13 cellular contexts compared by ENCODE assay signal in genomic region chr3:194095464-194095863, GRCh38. TPM values are rescaled to one million over a fixed set of nuclear protein-coding genes. Genes with fewer than 3 reads are reported as not detected.
DNase-seq lines count a peak whose midpoint lies in the region; ATAC-seq, FAIRE-seq and TF ChIP-seq lines count a peak whose summit lies in the region.
"Had no signal": no experiment of that assay in that cellular context is flagged by ENCODE, and none has a peak within 500 bp of the region (broad histone marks: within the 10 kb centered on the region; RNA-seq: fewer than 3 reads in every experiment).

No MANE protein-coding gene starts in this region.

- POLR2A ChIA-PET in endothelial cell of umbilical vein (lab: Charles Lee), result no interaction called here

- H3K9ac ChIP-seq in endothelial cell of umbilical vein (replicated peaks; ENCODE audit: extremely low read depth, insufficient read depth, low read length), result no peak overlapping the region

- no peak overlapping the region for H3K27ac ChIP-seq in endothelial cell of umbilical vein (ENCODE audit: insufficient read depth, low read depth, low read length)
- H3K27ac ChIP-seq in spleen, result peak overlapping the region in 1 of 8 donors; percentile 38
- H3K27ac ChIP-seq in ascending aorta, result no peak overlapping the region
- H3K27ac ChIP-seq: upper lobe of left lung had no signal

- no peaks in the 10 kb centered on the region for H3K79me2 ChIP-seq in endothelial cell of umbilical vein (ENCODE audit: control insufficient read depth, insufficient read depth, low read length)

- no peaks in the 10 kb centered on the region for H3K36me3 ChIP-seq in endothelial cell of umbilical vein (ENCODE audit: control insufficient read depth in 2 of 2, extremely low read depth in 1 of 2, insufficient read depth in 2 of 2, low read length in 2 of 2)
- H3K36me3 ChIP-seq in spleen, result no peaks in the 10 kb centered on the region
- no peaks in the 10 kb centered on the region for H3K36me3 ChIP-seq in ascending aorta
- H3K36me3 ChIP-seq: upper lobe of left lung had no signal

- FAIRE-seq in endothelial cell of umbilical vein (lab: Jason Lieb, UNC), result peak; percentile 83
- FAIRE-seq: A204.1, GM18507 had no signal

- 7 to 34% (median 12%) methylated on average over 4 of the region's 4 CpGs for WGBS in spleen, 5 donors

- H3K27me3 ChIP-seq in endothelial cell of umbilical vein (ENCODE audit: control insufficient read depth in 2 of 2, insufficient read depth in 2 of 2, low read length in 2 of 2) (peaks cover 0 to 3% of the 10 kb centered on the region in 2 experiments), spleen (replicated peaks in 1 of 7) (no peaks in the 10 kb centered on the region), ascending aorta (no peaks in the 10 kb centered on the region)
- H3K27me3 ChIP-seq: upper lobe of left lung had no signal

- no peaks in the 10 kb centered on the region for H3K4me1 Mint-ChIP-seq in activated T-helper 17 cell treated with anti-CD3 and anti-CD28 coated beads, Interleukin-2, amount 50 U/mL, for 72 hours

- H3K9me3 ChIP-seq in endothelial cell of umbilical vein (replicated peaks; ENCODE audit: control insufficient read depth, insufficient read depth, low read length) (no peaks in the 10 kb centered on the region), spleen (no peaks in the 10 kb centered on the region), ascending aorta (no peaks in the 10 kb centered on the region)
- H3K9me3 ChIP-seq: upper lobe of left lung had no signal

- DNase-seq in NCI-H1105 treated with DMSO at 0.1 percent for 48 hours (lab: John Stamatoyannopoulos, UW) (peak; percentile 13), NCI-H1105 (lab: John Stamatoyannopoulos, UW) (no peak), NCI-H524 treated with DMSO at 0.1 percent for 48 hours (lab: John Stamatoyannopoulos, UW) (peak; percentile 37), endothelial cell of umbilical vein (ENCODE audit: low read depth, low spot score) (peak; percentile 62), spleen (peak; percentile 82), ascending aorta (ENCODE audit: low spot score in 2 of 2) (no peak)
- DNase-seq: activated CD4-positive, alpha-beta T cell treated with anti-CD3 and anti-CD28 coated beads, Interleukin-2, amount 50 U/mL, for 48 hours; NCI-H187 had no signal

- no peaks in the 10 kb centered on the region for H3K9me1 ChIP-seq in endothelial cell of umbilical vein (replicated peaks; ENCODE audit: control insufficient read depth, extremely low read depth, insufficient read depth, low read length)

- dilution Hi-C loops in endothelial cell of umbilical vein (cut with MboI; ENCODE audit: extremely low pct_ligation_motif_present, low sequenced_read_pairs), result no loop called here

- CTCF ChIA-PET in endothelial cell of umbilical vein (lab: Charles Lee), result no interaction called here

- H3K4me2 ChIP-seq in endothelial cell of umbilical vein (ENCODE audit: insufficient read depth, low read length), result no peak overlapping the region

- TF ChIP-seq POLR2A in endothelial cell of umbilical vein (IDR thresholded peaks at IDR 0.05; ENCODE audit: low read depth, low read length) (no peak), spleen (IDR thresholded peaks at IDR 0.05) (no peak)

- no peak overlapping the region for H2AFZ ChIP-seq in endothelial cell of umbilical vein (ENCODE audit: low read depth, low read length)

- H3K4me3 Mint-ChIP-seq in activated T-helper 17 cell treated with anti-CD3 and anti-CD28 coated beads, Interleukin-2, amount 50 U/mL, for 72 hours, result no peak overlapping the region

- peaks cover 7% of the 10 kb centered on the region for H3K27me3 Mint-ChIP-seq in activated T-helper 17 cell treated with anti-CD3 and anti-CD28 coated beads, Interleukin-2, amount 50 U/mL, for 72 hours

- ATAC-seq in GM18502 (IDR thresholded peaks at IDR 0.05; ENCODE audit: poor library complexity, unreplicated experiment), result no peak
- no peak for ATAC-seq in activated T-helper 17 cell treated with anti-CD3 and anti-CD28 coated beads, Interleukin-2, amount 50 U/mL, for 72 hours (replicated peaks)

- no peaks in the 10 kb centered on the region for H3K36me3 Mint-ChIP-seq in activated T-helper 17 cell treated with anti-CD3 and anti-CD28 coated beads, Interleukin-2, amount 50 U/mL, for 72 hours (ENCODE audit: low read depth)

- no peaks in the 10 kb centered on the region for H3K9me3 Mint-ChIP-seq in activated T-helper 17 cell treated with anti-CD3 and anti-CD28 coated beads, Interleukin-2, amount 50 U/mL, for 72 hours

- intact Hi-C loops in endothelial cell of umbilical vein (cut with micrococcal nuclease) (no loop called here), spleen (cut with DNase I; ENCODE audit: low total_unique reads) (no loop called here), ascending aorta (cut with DNase I) (no loop called here)

- H3K27ac Mint-ChIP-seq in activated T-helper 17 cell treated with anti-CD3 and anti-CD28 coated beads, Interleukin-2, amount 50 U/mL, for 72 hours, result no peak overlapping the region

- H3K4me1 ChIP-seq in endothelial cell of umbilical vein (ENCODE audit: control insufficient read depth, extremely low read depth, insufficient read depth, low read length), result peaks cover 8% of the 10 kb centered on the region
- peaks cover 6 to 57% (median 27%) of the 10 kb centered on the region in 6 donors for H3K4me1 ChIP-seq in spleen
- H3K4me1 ChIP-seq in ascending aorta, result peaks cover 0 to 14% of the 10 kb centered on the region in 2 donors

- H3K4me3 ChIP-seq in endothelial cell of umbilical vein (replicated peaks in 1 of 3; ENCODE audit: insufficient read depth in 1 of 3, low read depth in 1 of 3, low read length in 3 of 3) (no peak overlapping the region), spleen (no peak overlapping the region), ascending aorta (no peak overlapping the region)
- H3K4me3 ChIP-seq: upper lobe of left lung had no signal

- no peaks in the 10 kb centered on the region for H4K20me1 ChIP-seq in endothelial cell of umbilical vein (replicated peaks; ENCODE audit: control insufficient read depth, extremely low read depth, insufficient read depth, low read length)

- TF ChIP-seq CTCF in endothelial cell of umbilical vein (IDR thresholded peaks at IDR 0.05; ENCODE audit: extremely low read depth in 1 of 2, insufficient read depth in 1 of 2, low read depth in 1 of 2, low read length in 2 of 2), result no peak
- TF ChIP-seq CTCF in spleen (IDR thresholded peaks at IDR 0.05 in 8 of 11, conservative IDR thresholded peaks at IDR 0.05 in 3 of 11), result no peak
- TF ChIP-seq CTCF in ascending aorta (IDR thresholded peaks at IDR 0.05), result no peak

- no TSS peak for BruUV-seq in endothelial cell of umbilical vein (replicated peaks; lab: Mats Ljungman, UMichigan)

TF ChIP-seq in endothelial cell of umbilical vein, 7 proteins besides CTCF, POLR2A, EP300 and RAD21:
- TF ChIP-seq MAX (IDR thresholded peaks at IDR 0.05; ENCODE audit: insufficient read depth, insufficient read length), result no peak
- TF ChIP-seq FOS (IDR thresholded peaks at IDR 0.05; ENCODE audit: borderline replicate concordance, insufficient read depth, low read length), result no peak
- no peak for TF ChIP-seq MYC (IDR thresholded peaks at IDR 0.05; ENCODE audit: low read depth, low read length)
- peak; percentile 13 for TF ChIP-seq GATA2 (IDR thresholded peaks at IDR 0.05; ENCODE audit: insufficient read depth, insufficient read length, low read depth, low read length)
- no peak for TF ChIP-seq EZH2 (IDR thresholded peaks at IDR 0.05; ENCODE audit: borderline replicate concordance, low read depth, low read length, severe bottlenecking)

RNA-seq across cellular contexts. Expression of gene HES1, which starts 40.5 kb away (rescaled TPM):
- total RNA-seq in endothelial cell of umbilical vein (42.0 and 60.5 TPM in 2 replicates), spleen (10 to 100 TPM; 38.2 to 59.6 (median 40.3) TPM), ascending aorta (22.6 TPM)
- polyA plus RNA-seq in endothelial cell of umbilical vein (107 and 210 TPM in 2 replicates), spleen (10 to 100 TPM; 17.7 to 19.7 (median 19.6) TPM)
- 174 and 181 TPM in 2 replicates for polyA plus RNA-seq in endothelial cell of umbilical vein (2011; cell fraction: cytosol; rRNA removed)
- polyA plus RNA-seq in endothelial cell of umbilical vein (2011; cell fraction: nucleus; rRNA removed), result 490 and 585 TPM in 2 replicates
- 113 and 202 TPM in 2 replicates for polyA plus RNA-seq in endothelial cell of umbilical vein (2012)
- polyA minus RNA-seq in endothelial cell of umbilical vein, result 33.7 and 77.6 TPM in 2 replicates
- polyA minus RNA-seq in endothelial cell of umbilical vein (2011; cell fraction: cytosol; rRNA and poly(A)+ RNA removed), result 16.0 TPM
- polyA minus RNA-seq in endothelial cell of umbilical vein (2011; cell fraction: nucleus; rRNA and poly(A)+ RNA removed), result 291 and 514 TPM in 2 replicates
- 1 to 10 TPM in 1 of 2 donors, under 1 TPM in 1; 0.58 to 4.0 TPM for total RNA-seq in activated T-helper 17 cell treated with anti-CD3 and anti-CD28 coated beads, Interleukin-2, amount 50 U/mL, for 72 hours

Comparison
In these comparisons a context has a peak if more than half of its experiments do, and no peak if none do; other contexts are left out.
1. DNase-seq: peak in NCI-H1105 treated with DMSO at 0.1 percent for 48 hours (single experiment), NCI-H524 treated with DMSO at 0.1 percent for 48 hours (single experiment), endothelial cell of umbilical vein (single experiment) and spleen (single experiment); none in NCI-H1105 (single experiment) and ascending aorta (0 of 2).